Comparison of ENCODE assay signal across 24 cellular contexts in genomic region chr10:89522463-89522862, GRCh38. TPM values are rescaled to one million over a fixed set of nuclear protein-coding genes. Genes with fewer than 3 reads are reported as not detected.
DNase-seq lines count a peak whose midpoint lies in the region; ATAC-seq, FAIRE-seq and TF ChIP-seq lines count a peak whose summit lies in the region.
"Had no signal": no experiment of that assay in that cellular context is flagged by ENCODE, and none has a peak within 500 bp of the region (broad histone marks: within the 10 kb centered on the region; RNA-seq: fewer than 3 reads in every experiment).

No MANE protein-coding gene starts in this region.

- TF ChIP-seq CTCF in HepG2 (CRISPR knock-in tag; IDR thresholded peaks at IDR 0.05) (no peak), right lobe of liver (IDR thresholded peaks at IDR 0.05) (no peak), astrocyte of the spinal cord (IDR thresholded peaks at IDR 0.05; ENCODE audit: low read depth, low read length) (no peak), fibroblast of villous mesenchyme (IDR thresholded peaks at IDR 0.05; ENCODE audit: insufficient read depth, low read depth, low read length) (no peak), osteocyte (IDR thresholded peaks at IDR 0.05) (no peak), upper lobe of right lung (IDR thresholded peaks at IDR 0.05) (no peak)

- H3K4me1 ChIP-seq in HepG2 (ENCODE audit: insufficient read depth, low read length) (no peaks in the 10 kb centered on the region), right lobe of liver (no peaks in the 10 kb centered on the region), upper lobe of right lung (peaks cover 10% of the 10 kb centered on the region)

- no peaks in the 10 kb centered on the region for H3K9me3 Mint-ChIP-seq in osteocyte (ENCODE audit: unreplicated experiment)
- H3K9me3 Mint-ChIP-seq: activated naive CD4-positive, alpha-beta T cell treated with anti-CD3 and anti-CD28 coated beads, Interleukin-2, amount 10 ng/mL, durations not matched to agents 7 days and 5 days; activated T-cell treated with anti-CD3 and anti-CD28 coated beads, Interleukin-2, amount 50 U/mL, for 4 hours; effector memory CD8-positive, alpha-beta T cell; naive thymus-derived CD8-positive, alpha-beta T cell had no signal

- no peak for FAIRE-seq in HepG2 (lab: Jason Lieb, UNC)

- H3K79me2 ChIP-seq in HepG2 (ENCODE audit: insufficient read depth, low read length): no peaks in the 10 kb centered on the region

- no peak overlapping the region for H3K27ac ChIP-seq in HepG2 (ENCODE audit: extremely low read length, insufficient read depth, low read length)
- no peak overlapping the region for H3K27ac ChIP-seq in right lobe of liver
- no peak overlapping the region for H3K27ac ChIP-seq in upper lobe of right lung
- H3K27ac ChIP-seq: ovary, sigmoid colon had no signal

- no peaks in the 10 kb centered on the region for H3K27me3 Mint-ChIP-seq in osteocyte (ENCODE audit: unreplicated experiment)

- H3K4me2 ChIP-seq in HepG2 (ENCODE audit: low read depth, low read length): no peak overlapping the region

- BruUV-seq in HepG2 (replicated peaks; lab: Mats Ljungman, UMichigan): no TSS peak

- H3K4me3 ChIP-seq in HepG2 (replicated peaks in 1 of 3; ENCODE audit: insufficient read depth in 1 of 3, low read depth in 2 of 3, low read length in 3 of 3): no peak overlapping the region
- no peak overlapping the region for H3K4me3 ChIP-seq in right lobe of liver
- no peak overlapping the region for H3K4me3 ChIP-seq in astrocyte of the spinal cord (ENCODE audit: low read depth, low read length)
- H3K4me3 ChIP-seq in fibroblast of villous mesenchyme (ENCODE audit: low read depth, low read length): no peak overlapping the region
- H3K4me3 ChIP-seq in upper lobe of right lung: no peak overlapping the region
- H3K4me3 ChIP-seq: ovary, sigmoid colon had no signal

- WGBS in HepG2 (ENCODE audit: low lambda C conversion rate): 48% methylated on average over 1 of the region's 1 CpG
- WGBS in right lobe of liver (ENCODE audit: insufficient coverage, low coverage, low lambda C conversion rate, missing lambda C conversion rate): 82% methylated on average over 1 of the region's 1 CpG

- H2AFZ ChIP-seq in HepG2 (ENCODE audit: low read length): no peak overlapping the region

- TF ChIP-seq POLR2A in HepG2 (IDR thresholded peaks at IDR 0.05; ENCODE audit: insufficient read depth in 1 of 2, low read depth in 2 of 2, low read length in 2 of 2) (no peak), right lobe of liver (IDR thresholded peaks at IDR 0.05) (no peak)

- H3K4me1 Mint-ChIP-seq in osteocyte (ENCODE audit: unreplicated experiment): peaks cover 34% of the 10 kb centered on the region
- H3K4me1 Mint-ChIP-seq: activated naive CD4-positive, alpha-beta T cell treated with anti-CD3 and anti-CD28 coated beads, Interleukin-2, amount 10 ng/mL, durations not matched to agents 7 days and 5 days; CD4-positive, CD25-positive, alpha-beta regulatory T cell; naive thymus-derived CD8-positive, alpha-beta T cell had no signal

- TF ChIP-seq RAD21 in HepG2 (CRISPR knock-in tag; IDR thresholded peaks at IDR 0.05): no peak

- no peaks in the 10 kb centered on the region for H3K36me3 Mint-ChIP-seq in osteocyte (ENCODE audit: unreplicated experiment)
- H3K36me3 Mint-ChIP-seq: activated naive CD4-positive, alpha-beta T cell treated with anti-CD3 and anti-CD28 coated beads, Interleukin-2, amount 10 ng/mL, durations not matched to agents 7 days and 5 days; CD4-positive, CD25-positive, alpha-beta regulatory T cell; naive thymus-derived CD8-positive, alpha-beta T cell had no signal

- H3K4me3 Mint-ChIP-seq in osteocyte (ENCODE audit: unreplicated experiment): no peak overlapping the region
- H3K4me3 Mint-ChIP-seq: activated naive CD4-positive, alpha-beta T cell treated with anti-CD3 and anti-CD28 coated beads, Interleukin-2, amount 10 ng/mL, durations not matched to agents 7 days and 5 days; activated T-cell treated with anti-CD3 and anti-CD28 coated beads, Interleukin-2, amount 50 U/mL, for 4 hours; CD4-positive, CD25-positive, alpha-beta regulatory T cell; effector memory CD8-positive, alpha-beta T cell; naive thymus-derived CD8-positive, alpha-beta T cell had no signal

- H3K27me3 ChIP-seq in HepG2 (ENCODE audit: control insufficient read depth in 1 of 2, insufficient read depth in 2 of 2, low read length in 2 of 2): no peaks in the 10 kb centered on the region; a peak in 2 of 5 replicates
- no peaks in the 10 kb centered on the region for H3K27me3 ChIP-seq in right lobe of liver
- no peaks in the 10 kb centered on the region for H3K27me3 ChIP-seq in upper lobe of right lung
- H3K27me3 ChIP-seq: ovary, sigmoid colon had no signal

- no peaks in the 10 kb centered on the region for H4K20me1 ChIP-seq in HepG2 (ENCODE audit: insufficient read depth, low read length)

- intact Hi-C loops in HepG2 (cut with micrococcal nuclease; ENCODE audit: unreplicated experiment): no loop called here
- intact Hi-C loops in right lobe of liver (cut with DNase I): no loop called here
- intact Hi-C loops in upper lobe of right lung (cut with DNase I): no loop called here

- CTCF ChIA-PET in HepG2 (lab: Yijun Ruan, JAX; ENCODE audit: low intra/inter-chr PET ratio, low total read pairs): no interaction called here

- H3K36me3 ChIP-seq in HepG2 (replicated peaks in 1 of 2; ENCODE audit: control insufficient read depth in 1 of 2, insufficient read depth in 2 of 2, low read length in 2 of 2) (no peaks in the 10 kb centered on the region), right lobe of liver (no peaks in the 10 kb centered on the region), upper lobe of right lung (no peaks in the 10 kb centered on the region)
- H3K36me3 ChIP-seq: ovary, sigmoid colon had no signal

- no peak for DNase-seq in HepG2 (ENCODE audit: low spot score)
- no peak for DNase-seq in right lobe of liver
- peak; percentile 33 for DNase-seq in astrocyte of the spinal cord (ENCODE audit: low read depth, low spot score)
- peak; percentile 42 for DNase-seq in fibroblast of villous mesenchyme (ENCODE audit: low read depth)
- DNase-seq in osteocyte (ENCODE audit: extremely low spot score, unreplicated experiment): no peak
- no peak for DNase-seq in upper lobe of right lung
- no peak for DNase-seq in dedifferentiated amniotic fluid mesenchymal stem cell (ENCODE audit: extremely low spot score)
- no peak for DNase-seq in NCI-H446 (lab: John Stamatoyannopoulos, UW)
- DNase-seq: activated CD4-positive, alpha-beta T cell treated with anti-CD3 and anti-CD28 coated beads for 1 hour; activated CD8-positive, alpha-beta memory T cell treated with anti-CD3 and anti-CD28 coated beads for 24 hours; activated naive CD4-positive, alpha-beta T cell treated with anti-CD3 and anti-CD28 coated beads, Interleukin-2, amount 10 ng/mL, durations not matched to agents 7 days and 5 days; activated T-cell treated with anti-CD3 and anti-CD28 coated beads, Interleukin-2, amount 50 U/mL, for 4 hours; aorta; CD4-positive, CD25-positive, alpha-beta regulatory T cell; DMS 273 treated with DMSO at 0.1 percent for 48 hours; effector memory CD8-positive, alpha-beta T cell; GF-D8; naive thymus-derived CD8-positive, alpha-beta T cell; NCI-H1048; NCI-H2029; NCI-H510A; NK-92 treated with Interleukin-12 subunit alpha and Interleukin-12 subunit beta, amount 100 ng/mL, for 24 hours; ovary; sigmoid colon had no signal

- no peak overlapping the region for H3K27ac Mint-ChIP-seq in osteocyte (ENCODE audit: unreplicated experiment)
- H3K27ac Mint-ChIP-seq: activated naive CD4-positive, alpha-beta T cell treated with anti-CD3 and anti-CD28 coated beads, Interleukin-2, amount 10 ng/mL, durations not matched to agents 7 days and 5 days; CD4-positive, CD25-positive, alpha-beta regulatory T cell; effector memory CD8-positive, alpha-beta T cell; naive thymus-derived CD8-positive, alpha-beta T cell had no signal

- H3K9me3 ChIP-seq in HepG2 (ENCODE audit: low read length) (no peaks in the 10 kb centered on the region), right lobe of liver (no peaks in the 10 kb centered on the region), upper lobe of right lung (no peaks in the 10 kb centered on the region)
- H3K9me3 ChIP-seq: ovary, sigmoid colon had no signal

- in situ Hi-C loops in HepG2 (cut with HindIII; ENCODE audit: extremely low pct_ligation_motif_present, low pct_unique_long_range_greater_than_20kb): no loop called here
- in situ Hi-C loops in astrocyte of the spinal cord (cut with HindIII; ENCODE audit: low sequenced_read_pairs): no loop called here

- TF ChIP-seq EP300 in HepG2 (IDR thresholded peaks at IDR 0.05; ENCODE audit: low read depth in 2 of 2, low read length in 2 of 2) (no peak), HepG2 (CRISPR knock-in tag; IDR thresholded peaks at IDR 0.05; ENCODE audit: borderline replicate concordance) (no peak)

- ATAC-seq in HepG2: no peak
- no peak for ATAC-seq in right lobe of liver
- no peak for ATAC-seq in upper lobe of right lung
- ATAC-seq: activated T-cell treated with anti-CD3 and anti-CD28 coated beads, Interleukin-2, amount 50 U/mL, for 4 hours; effector memory CD8-positive, alpha-beta T cell; naive thymus-derived CD8-positive, alpha-beta T cell had no signal

- H3K9ac ChIP-seq in HepG2 (ENCODE audit: insufficient read depth, low read depth, low read length): no peak overlapping the region

- POLR2A ChIA-PET in HepG2 (lab: Yijun Ruan, JAX): no interaction called here

RNA-seq across cellular contexts. Expression of gene SLC16A12, which starts 12.9 kb away (rescaled TPM):
- total RNA-seq in HepG2 (2016; rRNA removed; fragmentation: Illumina TruSeq; extraction: Trizol) (0.02 TPM in 1 of 2 replicates, not detected in the other), right lobe of liver (1 to 10 TPM in 2 of 6 experiments, under 1 TPM in 4; 0.20 to 6.1 (median 0.80) TPM), fibroblast of villous mesenchyme (under 0.01 TPM in 2 replicates), osteocyte (7.9 and 8.4 TPM in 2 replicates), upper lobe of right lung (1.9 TPM)
- total RNA-seq in HepG2 (2016; cell fraction: cytosol; rRNA removed; fragmentation: Illumina TruSeq; extraction: Trizol; ENCODE audit: low read depth): not detected in 2 replicates
- 0.04 TPM in 1 of 2 replicates, not detected in the other for total RNA-seq in HepG2 (2016; cell fraction: insoluble cytoplasmic fraction; rRNA removed; fragmentation: Illumina TruSeq; extraction: Trizol)
- 0.03 TPM in 1 of 2 replicates, not detected in the other for total RNA-seq in HepG2 (2016; cell fraction: membrane; rRNA removed; fragmentation: Illumina TruSeq; extraction: Trizol)
- total RNA-seq in HepG2 (2016; cell fraction: nucleus; rRNA removed; fragmentation: Illumina TruSeq; extraction: Trizol): 0.06 TPM in 1 of 2 replicates, not detected in the other
- polyA plus RNA-seq in HepG2 (2011; rRNA removed): 0.07 TPM in 1 of 2 replicates, not detected in the other
- 0.01 TPM in 2 replicates for polyA plus RNA-seq in HepG2 (2011; cell fraction: cytosol; rRNA removed)
- not detected in 2 replicates for polyA plus RNA-seq in HepG2 (2011; cell fraction: nucleus; rRNA removed)
- polyA plus RNA-seq in HepG2 (2012): not detected in 2 replicates
- polyA plus RNA-seq in HepG2 (2016; cell fraction: cytosol; fragmentation: Illumina TruSeq; extraction: Trizol; ENCODE audit: low read depth): not detected in 2 replicates
- not detected in 2 replicates for polyA plus RNA-seq in HepG2 (2016; cell fraction: insoluble cytoplasmic fraction; fragmentation: Illumina TruSeq; extraction: Trizol; ENCODE audit: low read depth)
- not detected in 2 replicates for polyA plus RNA-seq in HepG2 (2016; cell fraction: membrane; fragmentation: Illumina TruSeq; extraction: Trizol; ENCODE audit: low read depth)
- not detected in 2 replicates for polyA plus RNA-seq in HepG2 (2016; cell fraction: nucleus; fragmentation: Illumina TruSeq; extraction: Trizol; ENCODE audit: insufficient read depth, low read depth)
- polyA minus RNA-seq in HepG2 (2011; rRNA and poly(A)+ RNA removed; ENCODE audit: low replicate concordance): not detected in 2 replicates
- polyA minus RNA-seq in HepG2 (2011; cell fraction: cytosol; rRNA and poly(A)+ RNA removed): not detected in 2 replicates
- polyA minus RNA-seq in HepG2 (2011; cell fraction: nucleus; rRNA and poly(A)+ RNA removed): not detected in 2 replicates
- total RNA-seq: activated T-cell treated with anti-CD3 and anti-CD28 coated beads, Interleukin-2, amount 50 U/mL, for 4 hours; CD4-positive, CD25-positive, alpha-beta regulatory T cell; naive thymus-derived CD8-positive, alpha-beta T cell had no signal
- polyA plus RNA-seq: CD4-positive, CD25-positive, alpha-beta regulatory T cell; naive thymus-derived CD8-positive, alpha-beta T cell had no signal

Comparison
In these comparisons a context has a peak if more than half of its experiments do, and no peak if none do; other contexts are left out.
1. DNase-seq: peak in astrocyte of the spinal cord (single experiment) and fibroblast of villous mesenchyme (single experiment); none in HepG2 (single experiment), right lobe of liver (0 of 3), osteocyte (single experiment), upper lobe of right lung (single experiment), dedifferentiated amniotic fluid mesenchymal stem cell (single experiment) and NCI-H446 (0 of 2).